Comparison of ENCODE assay signal across 8 cellular contexts in the genomic region with DNA sequence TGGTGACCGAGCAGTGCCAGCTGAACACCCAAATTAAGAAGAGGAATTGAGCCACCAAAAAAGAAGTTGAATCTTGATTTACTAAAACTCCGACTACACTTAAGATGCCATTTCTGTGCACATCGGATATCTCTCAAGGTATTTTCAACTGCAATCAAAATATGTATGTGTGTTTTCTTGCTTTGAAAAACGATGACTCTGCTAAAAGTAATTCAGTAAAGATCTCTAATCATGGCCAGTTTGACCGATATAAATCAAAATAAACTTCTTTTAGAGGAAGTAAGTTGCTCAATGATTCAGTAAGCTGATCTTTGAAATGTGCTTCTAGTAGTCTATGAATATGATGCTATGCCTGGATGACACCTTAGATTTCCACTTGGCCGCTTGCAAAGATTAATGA.
"Had no signal": no experiment of that assay in that cellular context is flagged by ENCODE, and none has a peak within 500 bp of the region (broad histone marks: within the 10 kb centered on the region; RNA-seq: fewer than 3 reads in every experiment).

No MANE protein-coding gene starts in this region.

- H3K36me3 ChIP-seq: HAP-1 had no signal

- H2AFZ ChIP-seq: GM23338 had no signal

- H3K9me3 ChIP-seq: HAP-1 had no signal

- H3K4me1 ChIP-seq: HAP-1 had no signal

- H3K4me2 ChIP-seq: GM23338 had no signal

- H3K4me3 ChIP-seq: GM23338, HAP-1 had no signal

- ATAC-seq: GM23338, HCT116 had no signal

- H3K27ac ChIP-seq: HL-60 had no signal

- DNase-seq: H7, HFFc6, Kasumi-1, KG1 had no signal
